Comparison of ENCODE assay signal across 19 cellular contexts in the genomic region with DNA sequence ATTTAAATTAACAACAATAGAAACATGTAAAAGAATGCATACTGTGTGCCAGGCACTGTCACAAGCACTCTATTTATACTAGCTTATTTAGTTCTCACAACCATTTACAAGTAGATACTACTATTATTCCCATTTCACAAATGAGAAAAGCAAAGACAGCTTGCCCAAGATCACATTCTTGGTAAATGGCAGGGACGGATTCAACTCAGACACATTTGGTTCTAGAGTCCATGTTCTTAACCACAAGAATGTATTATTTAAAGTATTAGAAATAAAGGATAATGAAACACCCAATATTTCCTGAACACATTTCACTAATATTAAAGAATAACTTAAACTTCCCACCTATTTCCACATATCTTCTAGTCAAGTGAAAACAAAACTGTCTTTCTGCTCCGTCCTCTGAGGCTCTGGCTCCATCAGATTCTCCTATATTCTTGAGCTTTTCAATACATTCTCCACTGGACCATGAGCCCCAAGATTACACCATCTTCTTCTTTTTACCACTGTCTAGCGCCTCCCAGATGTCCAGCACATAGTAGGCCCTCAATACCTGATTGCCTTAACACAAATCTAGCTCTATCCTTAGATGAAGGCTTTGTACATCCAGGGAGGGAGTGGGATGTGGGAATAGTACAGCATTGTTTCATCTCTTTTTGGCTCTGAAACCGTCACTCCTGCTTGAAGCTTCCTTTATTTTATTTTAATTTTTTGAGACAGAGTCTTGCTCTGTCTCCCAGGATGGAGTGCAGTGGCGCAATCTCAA. TPM values are rescaled to one million over a fixed set of nuclear protein-coding genes. Genes with fewer than 3 reads are reported as not detected.
A peak's percentile ranks its signal among the peaks of the same experiment; 100 is the strongest.
DNase-seq lines count a peak whose midpoint lies in the region; ATAC-seq and TF ChIP-seq lines count a peak whose summit lies in the region.
"Had no signal": no experiment of that assay in that cellular context is flagged by ENCODE, and none has a peak within 500 bp of the region (broad histone marks: within the 10 kb centered on the region; RNA-seq: fewer than 3 reads in every experiment).

No MANE protein-coding gene starts in this region.

- no peaks in the 10 kb centered on the region for H3F3A ChIP-seq in GM23338 (replicated peaks; ENCODE audit: low read depth)

- no peak overlapping the region for H2AFZ ChIP-seq in GM23338

- H3K9me3 Mint-ChIP-seq in activated naive CD4-positive, alpha-beta T cell treated with anti-CD3 and anti-CD28 coated beads, Interleukin-2, amount 50 U/mL, for 24 hours: no peaks in the 10 kb centered on the region
- H3K9me3 Mint-ChIP-seq in GM23338 (no peaks in the 10 kb centered on the region), osteocyte (ENCODE audit: unreplicated experiment) (no peaks in the 10 kb centered on the region)
- no peaks in the 10 kb centered on the region for H3K9me3 Mint-ChIP-seq in activated T-helper 17 cell treated with anti-CD3 and anti-CD28 coated beads, Interleukin-2, amount 50 U/mL, for 72 hours
- H3K9me3 Mint-ChIP-seq: CD14-positive monocyte; CD4-positive, alpha-beta memory T cell; IgD-negative memory B cell had no signal

- H3K9me2 ChIP-seq in GM23338 (ENCODE audit: insufficient read depth): no peaks in the 10 kb centered on the region

- no peaks in the 10 kb centered on the region for H3K27me3 ChIP-seq in GM23338 (ENCODE audit: insufficient read depth)
- H3K27me3 ChIP-seq: BLaER1 had no signal

- H3K27ac ChIP-seq in GM23338 (ENCODE audit: low read depth): 0 out of 2 replicates have a peak overlapping the region, but pooled peaks have one; percentile 6
- H3K27ac ChIP-seq: BLaER1, HL-60 had no signal

- no peaks in the 10 kb centered on the region for H3K4me1 ChIP-seq in GM23338 (ENCODE audit: insufficient read depth)
- H3K4me1 ChIP-seq: BLaER1 had no signal

- ATAC-seq in GM23338: no peak
- no peak for ATAC-seq in activated T-helper 17 cell treated with anti-CD3 and anti-CD28 coated beads, Interleukin-2, amount 50 U/mL, for 72 hours (replicated peaks)
- ATAC-seq: GM12878 had no signal

- H3K4me2 ChIP-seq in GM23338: no peak overlapping the region
- H3K4me2 ChIP-seq: BLaER1 had no signal

- no peaks in the 10 kb centered on the region for H3K4me1 Mint-ChIP-seq in activated naive CD4-positive, alpha-beta T cell treated with anti-CD3 and anti-CD28 coated beads, Interleukin-2, amount 50 U/mL, for 24 hours
- H3K4me1 Mint-ChIP-seq in GM23338 (no peaks in the 10 kb centered on the region), osteocyte (ENCODE audit: unreplicated experiment) (no peaks in the 10 kb centered on the region)
- no peaks in the 10 kb centered on the region for H3K4me1 Mint-ChIP-seq in activated T-helper 17 cell treated with anti-CD3 and anti-CD28 coated beads, Interleukin-2, amount 50 U/mL, for 72 hours
- H3K4me1 Mint-ChIP-seq: CD14-positive monocyte had no signal

- no peak overlapping the region for H3K4me3 ChIP-seq in GM23338
- no peak overlapping the region for H3K4me3 ChIP-seq in choroid plexus epithelial cell (ENCODE audit: low read depth, low read length)
- H3K4me3 ChIP-seq: BLaER1, GM12878, HAP-1 had no signal

- H3K27me3 Mint-ChIP-seq in activated naive CD4-positive, alpha-beta T cell treated with anti-CD3 and anti-CD28 coated beads, Interleukin-2, amount 50 U/mL, for 24 hours: no peaks in the 10 kb centered on the region
- H3K27me3 Mint-ChIP-seq in GM23338 (ENCODE audit: insufficient read depth, low read depth, poor library complexity): peaks cover 9% of the 10 kb centered on the region
- H3K27me3 Mint-ChIP-seq in osteocyte (ENCODE audit: unreplicated experiment): no peaks in the 10 kb centered on the region
- H3K27me3 Mint-ChIP-seq in activated T-helper 17 cell treated with anti-CD3 and anti-CD28 coated beads, Interleukin-2, amount 50 U/mL, for 72 hours: no peaks in the 10 kb centered on the region
- H3K27me3 Mint-ChIP-seq: CD4-positive, alpha-beta memory T cell; IgD-negative memory B cell had no signal

- peaks cover 69% of the 10 kb centered on the region for H3K36me3 ChIP-seq in GM23338 (ENCODE audit: insufficient read depth)

- peak overlapping the region; percentile 47 for H3K27ac Mint-ChIP-seq in activated naive CD4-positive, alpha-beta T cell treated with anti-CD3 and anti-CD28 coated beads, Interleukin-2, amount 50 U/mL, for 24 hours
- H3K27ac Mint-ChIP-seq in GM23338 (no peak overlapping the region), osteocyte (ENCODE audit: unreplicated experiment) (peak overlapping the region; percentile 37)
- H3K27ac Mint-ChIP-seq in activated T-helper 17 cell treated with anti-CD3 and anti-CD28 coated beads, Interleukin-2, amount 50 U/mL, for 72 hours: no peak overlapping the region

- TF ChIP-seq CTCF in GM23338 (conservative IDR thresholded peaks at IDR 0.05; ENCODE audit: low read depth in 2 of 2) (no peak), choroid plexus epithelial cell (conservative IDR thresholded peaks at IDR 0.05; ENCODE audit: low read depth, low read length) (no peak), osteocyte (IDR thresholded peaks at IDR 0.05) (no peak)

- H3K4me3 Mint-ChIP-seq in activated naive CD4-positive, alpha-beta T cell treated with anti-CD3 and anti-CD28 coated beads, Interleukin-2, amount 50 U/mL, for 24 hours: no peak overlapping the region
- H3K4me3 Mint-ChIP-seq in GM23338: no peak overlapping the region
- H3K4me3 Mint-ChIP-seq in osteocyte (ENCODE audit: unreplicated experiment): no peak overlapping the region
- H3K4me3 Mint-ChIP-seq in activated T-helper 17 cell treated with anti-CD3 and anti-CD28 coated beads, Interleukin-2, amount 50 U/mL, for 72 hours: no peak overlapping the region
- H3K4me3 Mint-ChIP-seq: CD14-positive monocyte; CD4-positive, alpha-beta memory T cell; IgD-negative memory B cell had no signal

- H4K20me1 ChIP-seq in GM23338 (replicated peaks; ENCODE audit: insufficient read depth): peaks cover 6% of the 10 kb centered on the region

- H3K36me3 Mint-ChIP-seq in activated naive CD4-positive, alpha-beta T cell treated with anti-CD3 and anti-CD28 coated beads, Interleukin-2, amount 50 U/mL, for 24 hours: peaks cover 19% of the 10 kb centered on the region
- peaks cover 92% of the 10 kb centered on the region for H3K36me3 Mint-ChIP-seq in GM23338 (ENCODE audit: low read depth)
- peaks cover 61% of the 10 kb centered on the region for H3K36me3 Mint-ChIP-seq in osteocyte (ENCODE audit: unreplicated experiment)
- peaks cover 100% of the 10 kb centered on the region for H3K36me3 Mint-ChIP-seq in activated T-helper 17 cell treated with anti-CD3 and anti-CD28 coated beads, Interleukin-2, amount 50 U/mL, for 72 hours (ENCODE audit: low read depth)

- no peak for DNase-seq in activated naive CD4-positive, alpha-beta T cell (lab: John Stamatoyannopoulos, UW)
- no peak for DNase-seq in GM23338 (ENCODE audit: low spot score)
- peak; percentile 35 for DNase-seq in choroid plexus epithelial cell (ENCODE audit: low read depth)
- DNase-seq in osteocyte (ENCODE audit: extremely low spot score, unreplicated experiment): no peak
- DNase-seq in stimulated activated CD4-positive, alpha-beta T cell treated with anti-CD3 and anti-CD28 coated beads, Interleukin-4, amount 100 ng/mL, for 4 hours: no peak
- no peak for DNase-seq in midbrain (lab: John Stamatoyannopoulos, UW)
- DNase-seq: 8988T; CD4-positive, alpha-beta memory T cell; DMS153; DMS79 treated with DMSO at 0.1 percent for 48 hours; EL had no signal

- H3K79me2 ChIP-seq in GM23338 (replicated peaks; ENCODE audit: insufficient read depth): peaks cover 14% of the 10 kb centered on the region

TF ChIP-seq in GM23338, 12 proteins besides CTCF, POLR2A, EP300 and RAD21 (continues in another document):
- TF ChIP-seq ZNF114 (CRISPR knock-in tag; IDR thresholded peaks at IDR 0.05) (no peak), CREB1 (CRISPR knock-in tag; IDR thresholded peaks at IDR 0.05; ENCODE audit: low read depth) (no peak), NANOG (IDR thresholded peaks at IDR 0.05; ENCODE audit: borderline replicate concordance) (no peak), POLR2AphosphoS5 (IDR thresholded peaks at IDR 0.05; ENCODE audit: low read depth) (no peak), JUNB (IDR thresholded peaks at IDR 0.05; ENCODE audit: unreplicated experiment) (no peak), EZH2 (IDR thresholded peaks at IDR 0.05; ENCODE audit: low read depth, unreplicated experiment) (no peak), STAT1 (IDR thresholded peaks at IDR 0.05; ENCODE audit: unreplicated experiment) (no peak)
- TF ChIP-seq, protein P1, sequence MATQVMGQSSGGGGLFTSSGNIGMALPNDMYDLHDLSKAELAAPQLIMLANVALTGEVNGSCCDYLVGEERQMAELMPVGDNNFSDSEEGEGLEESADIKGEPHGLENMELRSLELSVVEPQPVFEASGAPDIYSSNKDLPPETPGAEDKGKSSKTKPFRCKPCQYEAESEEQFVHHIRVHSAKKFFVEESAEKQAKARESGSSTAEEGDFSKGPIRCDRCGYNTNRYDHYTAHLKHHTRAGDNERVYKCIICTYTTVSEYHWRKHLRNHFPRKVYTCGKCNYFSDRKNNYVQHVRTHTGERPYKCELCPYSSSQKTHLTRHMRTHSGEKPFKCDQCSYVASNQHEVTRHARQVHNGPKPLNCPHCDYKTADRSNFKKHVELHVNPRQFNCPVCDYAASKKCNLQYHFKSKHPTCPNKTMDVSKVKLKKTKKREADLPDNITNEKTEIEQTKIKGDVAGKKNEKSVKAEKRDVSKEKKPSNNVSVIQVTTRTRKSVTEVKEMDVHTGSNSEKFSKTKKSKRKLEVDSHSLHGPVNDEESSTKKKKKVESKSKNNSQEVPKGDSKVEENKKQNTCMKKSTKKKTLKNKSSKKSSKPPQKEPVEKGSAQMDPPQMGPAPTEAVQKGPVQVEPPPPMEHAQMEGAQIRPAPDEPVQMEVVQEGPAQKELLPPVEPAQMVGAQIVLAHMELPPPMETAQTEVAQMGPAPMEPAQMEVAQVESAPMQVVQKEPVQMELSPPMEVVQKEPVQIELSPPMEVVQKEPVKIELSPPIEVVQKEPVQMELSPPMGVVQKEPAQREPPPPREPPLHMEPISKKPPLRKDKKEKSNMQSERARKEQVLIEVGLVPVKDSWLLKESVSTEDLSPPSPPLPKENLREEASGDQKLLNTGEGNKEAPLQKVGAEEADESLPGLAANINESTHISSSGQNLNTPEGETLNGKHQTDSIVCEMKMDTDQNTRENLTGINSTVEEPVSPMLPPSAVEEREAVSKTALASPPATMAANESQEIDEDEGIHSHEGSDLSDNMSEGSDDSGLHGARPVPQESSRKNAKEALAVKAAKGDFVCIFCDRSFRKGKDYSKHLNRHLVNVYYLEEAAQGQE (IDR thresholded peaks at IDR 0.05; ENCODE audit: unreplicated experiment): no peak

RNA-seq across cellular contexts. Expression of a gene that starts 29.3 kb away (rescaled TPM):
- 123 and 126 TPM in 2 replicates for total RNA-seq in GM23338 (2014; rRNA removed; shearing (Covaris generic))
- 454 and 469 TPM in 2 replicates for polyA plus RNA-seq in GM23338 (2016; fragmentation: Nextera tagmentation; extraction: Ambion mirVana)
- 195 and 205 TPM in 2 replicates for total RNA-seq in osteocyte
- total RNA-seq in activated T-helper 17 cell treated with anti-CD3 and anti-CD28 coated beads, Interleukin-2, amount 50 U/mL, for 72 hours: 100 to 1,000 TPM; 148 to 244 TPM

RNA-seq across cellular contexts. Expression of a gene that starts 43.1 kb away (rescaled TPM):
- total RNA-seq in GM23338 (2014; rRNA removed; shearing (Covaris generic)): 29.7 and 35.2 TPM in 2 replicates
- polyA plus RNA-seq in GM23338 (2016; fragmentation: Nextera tagmentation; extraction: Ambion mirVana): 42.1 and 45.8 TPM in 2 replicates
- 32.7 and 33.7 TPM in 2 replicates for total RNA-seq in osteocyte
- 10 to 100 TPM; 33.0 to 46.7 TPM for total RNA-seq in activated T-helper 17 cell treated with anti-CD3 and anti-CD28 coated beads, Interleukin-2, amount 50 U/mL, for 72 hours

Comparison
In these comparisons a context has a peak if more than half of its experiments do, and no peak if none do; other contexts are left out.
1. H3K27ac Mint-ChIP-seq: peak in activated naive CD4-positive, alpha-beta T cell treated with anti-CD3 and anti-CD28 coated beads, Interleukin-2, amount 50 U/mL, for 24 hours (single experiment) and osteocyte (single experiment); none in GM23338 (single experiment) and activated T-helper 17 cell treated with anti-CD3 and anti-CD28 coated beads, Interleukin-2, amount 50 U/mL, for 72 hours (single experiment).